ENCODE assay signal across 26 cellular contexts in the genomic region with DNA sequence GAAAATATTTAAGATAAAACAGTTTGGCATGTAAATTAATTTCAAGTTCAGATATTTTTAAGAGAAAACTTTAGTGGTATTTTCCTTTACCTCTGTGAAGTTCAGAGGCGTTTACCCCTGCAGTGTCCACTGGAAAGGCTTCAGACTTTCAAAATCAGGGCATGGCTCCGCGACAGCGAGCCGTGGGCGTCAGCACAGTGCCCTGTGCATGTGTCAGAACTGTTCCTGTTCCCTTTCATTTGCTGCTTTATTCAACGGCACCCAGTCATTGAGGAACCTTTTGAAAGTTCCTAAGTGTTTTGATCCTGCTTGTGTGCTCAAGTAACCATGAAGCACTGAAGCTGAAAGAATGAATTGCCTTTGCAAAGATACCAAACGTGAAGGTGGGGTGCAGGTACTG.
A peak's percentile ranks its signal among the peaks of the same experiment; 100 is the strongest.
DNase-seq lines count a peak whose midpoint lies in the region; ATAC-seq and TF ChIP-seq lines count a peak whose summit lies in the region.
"Had no signal": no experiment of that assay in that cellular context is flagged by ENCODE, and none has a peak within 500 bp of the region (broad histone marks: within the 10 kb centered on the region; RNA-seq: fewer than 3 reads in every experiment).

No MANE protein-coding gene starts in this region.

- no peaks in the 10 kb centered on the region for H3K9me3 Mint-ChIP-seq in dendritic cell treated with granulocyte-macrophage colony-stimulating factor and Interleukin-4, amounts not matched to agents 40 ng/mL and 50 ng/mL, for 4 days
- H3K9me3 Mint-ChIP-seq in stimulated activated memory B cell treated with anti-CD40 and anti-IgM and Interleukin-4, amounts not matched to agents 10 μg/mL and 1 μg/mL and 100 μg/mL, for 72 hours: no peaks in the 10 kb centered on the region
- H3K9me3 Mint-ChIP-seq: activated CD8-positive, alpha-beta T cell treated with anti-CD3 and anti-CD28 coated beads for 36 hours; CD8-positive, alpha-beta T cell; neural progenitor cell had no signal

- H3K9ac ChIP-seq in Karpas-422 (ENCODE audit: low read length) (0 out of 2 replicates have a peak overlapping the region, but pooled peaks have one; percentile 4), PC-3 (ENCODE audit: low read length) (no peak overlapping the region)
- H3K9ac ChIP-seq: KMS-11, neural progenitor cell had no signal

- H3K9me3 ChIP-seq in Karpas-422 (ENCODE audit: low read length) (0 out of 2 replicates have a peak, but pooled peaks cover 4% of the 10 kb centered on the region), PC-3 (ENCODE audit: low read length) (no peaks in the 10 kb centered on the region), heart left ventricle (no peaks in the 10 kb centered on the region)
- H3K9me3 ChIP-seq: esophagus muscularis mucosa, heart right ventricle, sigmoid colon, stomach, tibial nerve had no signal

- H3K4me3 Mint-ChIP-seq in dendritic cell treated with granulocyte-macrophage colony-stimulating factor and Interleukin-4, amounts not matched to agents 40 ng/mL and 50 ng/mL, for 4 days: no peak overlapping the region
- no peak overlapping the region for H3K4me3 Mint-ChIP-seq in stimulated activated memory B cell treated with anti-CD40 and anti-IgM and Interleukin-4, amounts not matched to agents 10 μg/mL and 1 μg/mL and 100 μg/mL, for 72 hours
- H3K4me3 Mint-ChIP-seq: activated CD8-positive, alpha-beta T cell treated with anti-CD3 and anti-CD28 coated beads for 36 hours; CD8-positive, alpha-beta T cell; neural progenitor cell had no signal

- BruUV-seq in PC-3 (replicated peaks; lab: Mats Ljungman, UMichigan): no TSS peak

- peak; percentile 59 for ATAC-seq in stimulated activated memory B cell treated with anti-CD40 and anti-IgM and Interleukin-4, amounts not matched to agents 10 μg/mL and 1 μg/mL and 100 μg/mL, for 72 hours
- ATAC-seq in PC-3 (no peak), heart left ventricle (no peak)
- ATAC-seq: activated CD8-positive, alpha-beta T cell treated with anti-CD3 and anti-CD28 coated beads for 36 hours; CD8-positive, alpha-beta T cell; foreskin keratinocyte; heart right ventricle had no signal

- H3K27ac Mint-ChIP-seq in dendritic cell treated with granulocyte-macrophage colony-stimulating factor and Interleukin-4, amounts not matched to agents 40 ng/mL and 50 ng/mL, for 4 days: peak overlapping the region; percentile 59
- H3K27ac Mint-ChIP-seq in stimulated activated memory B cell treated with anti-CD40 and anti-IgM and Interleukin-4, amounts not matched to agents 10 μg/mL and 1 μg/mL and 100 μg/mL, for 72 hours: peak overlapping the region; percentile 74
- H3K27ac Mint-ChIP-seq: activated CD8-positive, alpha-beta T cell treated with anti-CD3 and anti-CD28 coated beads for 36 hours; CD8-positive, alpha-beta T cell; neural progenitor cell had no signal

- no peaks in the 10 kb centered on the region for H3K27me3 Mint-ChIP-seq in dendritic cell treated with granulocyte-macrophage colony-stimulating factor and Interleukin-4, amounts not matched to agents 40 ng/mL and 50 ng/mL, for 4 days
- no peaks in the 10 kb centered on the region for H3K27me3 Mint-ChIP-seq in stimulated activated memory B cell treated with anti-CD40 and anti-IgM and Interleukin-4, amounts not matched to agents 10 μg/mL and 1 μg/mL and 100 μg/mL, for 72 hours
- H3K27me3 Mint-ChIP-seq: activated CD8-positive, alpha-beta T cell treated with anti-CD3 and anti-CD28 coated beads for 36 hours had no signal

- H3K27me3 ChIP-seq in Karpas-422 (ENCODE audit: low read length): no peaks in the 10 kb centered on the region
- no peaks in the 10 kb centered on the region for H3K27me3 ChIP-seq in PC-3 (ENCODE audit: low read length)
- H3K27me3 ChIP-seq in heart left ventricle: no peaks in the 10 kb centered on the region
- H3K27me3 ChIP-seq: esophagus muscularis mucosa, foreskin keratinocyte, heart right ventricle, neural progenitor cell, sigmoid colon, stomach, tibial nerve had no signal

- DNase-seq in NCI-H510A treated with DMSO at 0.1 percent for 48 hours (lab: John Stamatoyannopoulos, UW) (peak; percentile 86), NCI-H510A (lab: John Stamatoyannopoulos, UW) (no peak), Karpas-422 (no peak), PC-3 (no peak), DMS153 treated with DMSO at 0.1 percent for 48 hours (lab: John Stamatoyannopoulos, UW; ENCODE audit: unreplicated experiment) (no peak), heart left ventricle (no peak)
- DNase-seq: activated CD4-positive, CD25-positive, alpha-beta regulatory T cell treated with anti-CD3 and anti-CD28 coated beads, Interleukin-2, amount 50 U/mL, for 72 hours; activated CD8-positive, alpha-beta T cell treated with anti-CD3 and anti-CD28 coated beads for 36 hours; activated gamma-delta T cell treated with Interleukin-2 at 50 U/mL for 16 hours; activated T-cell treated with anti-CD3 and anti-CD28 coated beads, Interleukin-2, amount 50 U/mL, for 1 hour; CD8-positive, alpha-beta T cell; central memory CD4-positive, alpha-beta T cell; foreskin keratinocyte; heart right ventricle; mesenchymal stem cell; NCI-H146; RPMI8226; sigmoid colon; stomach; T-helper 1 cell had no signal

- intact Hi-C loops in dendritic cell treated with granulocyte-macrophage colony-stimulating factor and Interleukin-4, amounts not matched to agents 40 ng/mL and 50 ng/mL, for 4 days (cut with micrococcal nuclease): no loop called here
- intact Hi-C loops in PC-3 (cut with micrococcal nuclease): no loop called here
- intact Hi-C loops in heart left ventricle (cut with DNase I): no loop called here

- TF ChIP-seq CTCF in PC-3 (conservative IDR thresholded peaks at IDR 0.05; ENCODE audit: low read depth, low read length) (no peak), heart left ventricle (IDR thresholded peaks at IDR 0.05) (no peak)

- CTCF ChIA-PET in PC-3 (lab: Charles Lee): no interaction called here

- peaks cover 9% of the 10 kb centered on the region for H3K36me3 ChIP-seq in Karpas-422 (ENCODE audit: insufficient read depth, low read length)
- H3K36me3 ChIP-seq in PC-3 (ENCODE audit: low read depth, low read length): no peaks in the 10 kb centered on the region; the same call in 1 of the 2 replicates
- H3K36me3 ChIP-seq in heart left ventricle: peaks cover 0 to 24% (median 15%) of the 10 kb centered on the region in 9 donors
- H3K36me3 ChIP-seq: neural progenitor cell had no signal

- H3K79me2 ChIP-seq in Karpas-422 (ENCODE audit: low read length) (peaks cover 17% of the 10 kb centered on the region), PC-3 (ENCODE audit: low read length) (no peaks in the 10 kb centered on the region)

- H3K4me1 Mint-ChIP-seq in dendritic cell treated with granulocyte-macrophage colony-stimulating factor and Interleukin-4, amounts not matched to agents 40 ng/mL and 50 ng/mL, for 4 days (ENCODE audit: low read depth): peaks cover 18% of the 10 kb centered on the region
- peaks cover 21% of the 10 kb centered on the region for H3K4me1 Mint-ChIP-seq in stimulated activated memory B cell treated with anti-CD40 and anti-IgM and Interleukin-4, amounts not matched to agents 10 μg/mL and 1 μg/mL and 100 μg/mL, for 72 hours

- H3K4me1 ChIP-seq in Karpas-422 (ENCODE audit: low read length) (peaks cover 47% of the 10 kb centered on the region), PC-3 (ENCODE audit: insufficient read depth, low read length) (no peaks in the 10 kb centered on the region), heart left ventricle (peaks cover 0 to 6% (median 0%) of the 10 kb centered on the region in 12 donors)
- H3K4me1 ChIP-seq: tibial nerve had no signal

- H4K20me1 ChIP-seq in Karpas-422 (ENCODE audit: insufficient read depth, low read depth, low read length) (no peaks in the 10 kb centered on the region), PC-3 (ENCODE audit: low read length) (no peaks in the 10 kb centered on the region)

- H3K4me2 ChIP-seq in Karpas-422 (ENCODE audit: low read depth, low read length, poor library complexity, severe bottlenecking): peak overlapping the region; percentile 9
- no peak overlapping the region for H3K4me2 ChIP-seq in PC-3 (ENCODE audit: low read length)
- H3K4me2 ChIP-seq: KMS-11, neural progenitor cell had no signal

- H3K36me3 Mint-ChIP-seq in dendritic cell treated with granulocyte-macrophage colony-stimulating factor and Interleukin-4, amounts not matched to agents 40 ng/mL and 50 ng/mL, for 4 days (ENCODE audit: low read depth): peaks cover 22% of the 10 kb centered on the region
- peaks cover 22% of the 10 kb centered on the region for H3K36me3 Mint-ChIP-seq in stimulated activated memory B cell treated with anti-CD40 and anti-IgM and Interleukin-4, amounts not matched to agents 10 μg/mL and 1 μg/mL and 100 μg/mL, for 72 hours

- no peak for TF ChIP-seq POLR2A in heart left ventricle (IDR thresholded peaks at IDR 0.05)

- no peak overlapping the region for H3K4me3 ChIP-seq in Karpas-422 (ENCODE audit: low read length)
- H3K4me3 ChIP-seq in PC-3 (ENCODE audit: low read length): no peak overlapping the region
- no peak overlapping the region for H3K4me3 ChIP-seq in heart left ventricle
- H3K4me3 ChIP-seq: esophagus muscularis mucosa, heart right ventricle, neural progenitor cell, sigmoid colon, stomach, tibial nerve had no signal

- no peaks in the 10 kb centered on the region for H3K9me2 ChIP-seq in Karpas-422 (replicated peaks; ENCODE audit: insufficient read depth, low read length)
- no peaks in the 10 kb centered on the region for H3K9me2 ChIP-seq in PC-3 (replicated peaks; ENCODE audit: low read length)

- H2AFZ ChIP-seq in Karpas-422 (ENCODE audit: low read length) (no peak overlapping the region), PC-3 (ENCODE audit: low read length) (no peak overlapping the region)
- H2AFZ ChIP-seq: neural progenitor cell had no signal

- 81 to 89% (median 87%) methylated on average over 8 of the region's 8 CpGs for WGBS in heart left ventricle, 4 donors

- H3F3A ChIP-seq in PC-3 (ENCODE audit: low read length, unreplicated experiment): no peaks in the 10 kb centered on the region

- POLR2A ChIA-PET in PC-3 (lab: Charles Lee; ENCODE audit: unreplicated experiment): no interaction called here

- H3K27ac ChIP-seq in Karpas-422 (ENCODE audit: low read length) (peak overlapping the region; percentile 69), PC-3 (ENCODE audit: low read length) (no peak overlapping the region), heart left ventricle (no peak overlapping the region)
- H3K27ac ChIP-seq: esophagus muscularis mucosa, foreskin keratinocyte, heart right ventricle, KMS-11, neural progenitor cell, sigmoid colon, stomach, tibial nerve had no signal
